19 cellular contexts compared by ENCODE assay signal in genomic region chr10:55200020-55200419, GRCh38.
DNase-seq lines count a peak whose midpoint lies in the region; ATAC-seq, FAIRE-seq and TF ChIP-seq lines count a peak whose summit lies in the region.
"Had no signal": no experiment of that assay in that cellular context is flagged by ENCODE, and none has a peak within 500 bp of the region (broad histone marks: within the 10 kb centered on the region; RNA-seq: fewer than 3 reads in every experiment).

No MANE protein-coding gene starts in this region.

- no peaks in the 10 kb centered on the region for H4K20me1 ChIP-seq in BLaER1 treated with 17β-estradiol and CSF1 and Interleukin-3, amounts not matched to agents 10 nM and 100 nM
- H4K20me1 ChIP-seq in GM12878 (ENCODE audit: control insufficient read depth, insufficient read depth), result no peaks in the 10 kb centered on the region

- WGBS in GM12878 (ENCODE audit: insufficient coverage, insufficient replicate concordance, low lambda C conversion rate, missing lambda C conversion rate), result 0% methylated on average over 2 of the region's 2 CpGs

- H3K36me3 ChIP-seq in BLaER1 treated with 17β-estradiol and CSF1 and Interleukin-3, amounts not matched to agents 10 nM and 100 nM, result peaks cover 0 to 12% (median 0%) of the 10 kb centered on the region in 11 experiments; a peak in 4 of 22 replicates
- H3K36me3 ChIP-seq in GM12878 (ENCODE audit: control insufficient read depth in 2 of 2, insufficient read depth in 2 of 2, low read length in 1 of 2), result no peaks in the 10 kb centered on the region

- peak; percentile 8 for DNase-seq in OCI-M1 (lab: John Stamatoyannopoulos, UW)
- DNase-seq in GM12878 (ENCODE audit: low read depth, low spot score), result no peak
- DNase-seq in putamen (ENCODE audit: low spot score), result no peak
- DNase-seq in activated CD8-positive, alpha-beta T cell treated with anti-CD3 and anti-CD28 coated beads, Interleukin-2, amount 10 ng/mL, durations not matched to agents 7 days and 5 days, result no peak
- DNase-seq: Caco-2; CD4-positive, CD25-positive, alpha-beta regulatory T cell; CD8-positive, alpha-beta T cell; DMS79; EL; GDM1; H9 had no signal

- no peak for FAIRE-seq in GM12878 (lab: Jason Lieb, UNC)
- FAIRE-seq: GM12891, GM18507 had no signal

- H3K27me3 ChIP-seq in BLaER1 treated with 17β-estradiol and CSF1 and Interleukin-3, amounts not matched to agents 10 nM and 100 nM, result no peaks in the 10 kb centered on the region
- H3K27me3 ChIP-seq in GM12878 (replicated peaks in 1 of 2; ENCODE audit: control insufficient read depth in 2 of 2, insufficient read depth in 2 of 2, low read length in 1 of 2), result no peaks in the 10 kb centered on the region

- H3K4me1 Mint-ChIP-seq in activated CD8-positive, alpha-beta T cell treated with anti-CD3 and anti-CD28 coated beads, Interleukin-2, amount 10 ng/mL, durations not matched to agents 7 days and 5 days (ENCODE audit: low read depth), result no peaks in the 10 kb centered on the region
- H3K4me1 Mint-ChIP-seq: CD4-positive, CD25-positive, alpha-beta regulatory T cell; GM23338; H9 had no signal

- in situ Hi-C loops in GM12878 (cut with MboI), result no loop called here

- CTCF ChIA-PET in GM12878 (lab: Yijun Ruan, JAX), result no interaction called here
- CTCF ChIA-PET in activated CD8-positive, alpha-beta T cell treated with anti-CD3 and anti-CD28 coated beads, Interleukin-2, amount 10 ng/mL, durations not matched to agents 7 days and 5 days (lab: Charles Lee), result no interaction called here

- peak overlapping the region in 6 of 11 experiments; percentile 36 to 68 (median 61); a peak in 7 of 22 replicates for H3K27ac ChIP-seq in BLaER1 treated with 17β-estradiol and CSF1 and Interleukin-3, amounts not matched to agents 10 nM and 100 nM
- H3K27ac ChIP-seq in GM12878 (ENCODE audit: control insufficient read depth, insufficient read depth), result no peak overlapping the region
- H3K27ac ChIP-seq: C4-2B had no signal

- H3K4me3 ChIP-seq in BLaER1 treated with 17β-estradiol and CSF1 and Interleukin-3, amounts not matched to agents 10 nM and 100 nM, result peak overlapping the region in 2 of 10 experiments; percentile 46 to 48; a peak in 3 of 20 replicates
- no peak overlapping the region for H3K4me3 ChIP-seq in GM12878
- H3K4me3 ChIP-seq: GM23338 had no signal

- no peak overlapping the region for H3K9ac ChIP-seq in BLaER1 treated with 17β-estradiol and CSF1 and Interleukin-3, amounts not matched to agents 10 nM and 100 nM
- no peak overlapping the region for H3K9ac ChIP-seq in GM12878 (ENCODE audit: control insufficient read depth, insufficient read depth, low read length)

- ATAC-seq in GM12878, result no peak
- no peak for ATAC-seq in HG03460 (IDR thresholded peaks at IDR 0.05; ENCODE audit: unreplicated experiment)
- ATAC-seq in activated CD8-positive, alpha-beta T cell treated with anti-CD3 and anti-CD28 coated beads, Interleukin-2, amount 10 ng/mL, durations not matched to agents 7 days and 5 days, result no peak
- ATAC-seq: CD8-positive, alpha-beta T cell; GM23338; HCT116 had no signal

- no peak overlapping the region for H3K27ac Mint-ChIP-seq in activated CD8-positive, alpha-beta T cell treated with anti-CD3 and anti-CD28 coated beads, Interleukin-2, amount 10 ng/mL, durations not matched to agents 7 days and 5 days
- H3K27ac Mint-ChIP-seq: CD4-positive, CD25-positive, alpha-beta regulatory T cell; CD8-positive, alpha-beta T cell; GM23338; H9 had no signal

- H3K79me2 ChIP-seq in GM12878 (ENCODE audit: control insufficient read depth, insufficient read depth, low read length), result no peaks in the 10 kb centered on the region

- RAD21 ChIA-PET in GM12878 (lab: Charles Lee; ENCODE audit: unreplicated experiment), result no interaction called here

- no peak overlapping the region for H3K4me2 ChIP-seq in BLaER1 treated with 17β-estradiol and CSF1 and Interleukin-3, amounts not matched to agents 10 nM and 100 nM
- H3K4me2 ChIP-seq in GM12878 (ENCODE audit: control insufficient read depth, insufficient read depth), result no peak overlapping the region
- H3K4me2 ChIP-seq: GM23338 had no signal

- H3K36me3 Mint-ChIP-seq in activated CD8-positive, alpha-beta T cell treated with anti-CD3 and anti-CD28 coated beads, Interleukin-2, amount 10 ng/mL, durations not matched to agents 7 days and 5 days (ENCODE audit: low read depth), result no peaks in the 10 kb centered on the region
- H3K36me3 Mint-ChIP-seq: CD4-positive, CD25-positive, alpha-beta regulatory T cell; CD8-positive, alpha-beta T cell had no signal

- peaks cover 12% of the 10 kb centered on the region for H3K9me3 Mint-ChIP-seq in activated CD8-positive, alpha-beta T cell treated with anti-CD3 and anti-CD28 coated beads, Interleukin-2, amount 10 ng/mL, durations not matched to agents 7 days and 5 days (ENCODE audit: insufficient read depth)

- no peak overlapping the region for H2AFZ ChIP-seq in GM12878 (ENCODE audit: control insufficient read depth, low read depth, low read length)
- H2AFZ ChIP-seq: GM23338 had no signal

- peaks cover 0 to 41% (median 25%) of the 10 kb centered on the region in 10 experiments; a peak in 14 of 20 replicates for H3K4me1 ChIP-seq in BLaER1 treated with 17β-estradiol and CSF1 and Interleukin-3, amounts not matched to agents 10 nM and 100 nM
- H3K4me1 ChIP-seq in GM12878 (ENCODE audit: control insufficient read depth, insufficient read depth, low read length), result no peaks in the 10 kb centered on the region
- H3K4me1 ChIP-seq: Caco-2 had no signal

- peaks cover 6 to 59% (median 30%) of the 10 kb centered on the region in 11 experiments; a peak in 18 of 22 replicates for H3K9me3 ChIP-seq in BLaER1 treated with 17β-estradiol and CSF1 and Interleukin-3, amounts not matched to agents 10 nM and 100 nM (replicated peaks in 1 of 11)
- no peaks in the 10 kb centered on the region for H3K9me3 ChIP-seq in GM12878 (replicated peaks; ENCODE audit: control insufficient read depth, insufficient read depth, low read length)
- H3K9me3 ChIP-seq: Caco-2 had no signal

- no peak for TF ChIP-seq CTCF in GM12878 (IDR thresholded peaks at IDR 0.05 in 2 of 3, conservative IDR thresholded peaks at IDR 0.05 in 1 of 3; ENCODE audit: control insufficient read depth in 2 of 3, extremely low read depth in 1 of 3, insufficient read depth in 1 of 3, low read depth in 3 of 3, low read length in 3 of 3)

- no peak for TF ChIP-seq POLR2A in GM12878 (IDR thresholded peaks at IDR 0.05; ENCODE audit: low read depth, low read length)

- no TSS peak for BruUV-seq in GM12878 (replicated peaks; lab: Mats Ljungman, UMichigan)

- TF ChIP-seq RAD21 in Ishikawa (IDR thresholded peaks at IDR 0.05; ENCODE audit: low read depth) (no peak), GM12878 (IDR thresholded peaks at IDR 0.05; ENCODE audit: insufficient read depth, low read depth, low read length) (no peak)

- no peak for TF ChIP-seq EP300 in Ishikawa (IDR thresholded peaks at IDR 0.05; ENCODE audit: borderline replicate concordance)
- TF ChIP-seq EP300 in GM12878 (IDR thresholded peaks at IDR 0.05; ENCODE audit: borderline replicate concordance in 1 of 2, control insufficient read depth in 1 of 2, low read depth in 2 of 2, low read length in 2 of 2), result no peak

- H3K27me3 Mint-ChIP-seq in activated CD8-positive, alpha-beta T cell treated with anti-CD3 and anti-CD28 coated beads, Interleukin-2, amount 10 ng/mL, durations not matched to agents 7 days and 5 days (ENCODE audit: low read depth), result no peaks in the 10 kb centered on the region
- H3K27me3 Mint-ChIP-seq: CD4-positive, CD25-positive, alpha-beta regulatory T cell had no signal

- intact Hi-C loops in GM12878 (cut with micrococcal nuclease; ENCODE audit: unreplicated experiment), result no loop called here

- SMC1A ChIA-PET in GM12878 (lab: Charles Lee; ENCODE audit: uncharacterized antibody, unreplicated experiment), result no interaction called here

- POLR2A ChIA-PET in GM12878 (lab: Charles Lee), result no interaction called here
- POLR2A ChIA-PET in activated CD8-positive, alpha-beta T cell treated with anti-CD3 and anti-CD28 coated beads, Interleukin-2, amount 10 ng/mL, durations not matched to agents 7 days and 5 days (lab: Charles Lee), result no interaction called here

- no peak overlapping the region for H3K4me3 Mint-ChIP-seq in activated CD8-positive, alpha-beta T cell treated with anti-CD3 and anti-CD28 coated beads, Interleukin-2, amount 10 ng/mL, durations not matched to agents 7 days and 5 days
- H3K4me3 Mint-ChIP-seq: CD4-positive, CD25-positive, alpha-beta regulatory T cell; CD8-positive, alpha-beta T cell; GM23338; H9 had no signal

TF ChIP-seq in GM12878, 131 proteins besides CTCF, POLR2A, EP300 and RAD21 (continues in another document):
- TF ChIP-seq, protein P1, sequence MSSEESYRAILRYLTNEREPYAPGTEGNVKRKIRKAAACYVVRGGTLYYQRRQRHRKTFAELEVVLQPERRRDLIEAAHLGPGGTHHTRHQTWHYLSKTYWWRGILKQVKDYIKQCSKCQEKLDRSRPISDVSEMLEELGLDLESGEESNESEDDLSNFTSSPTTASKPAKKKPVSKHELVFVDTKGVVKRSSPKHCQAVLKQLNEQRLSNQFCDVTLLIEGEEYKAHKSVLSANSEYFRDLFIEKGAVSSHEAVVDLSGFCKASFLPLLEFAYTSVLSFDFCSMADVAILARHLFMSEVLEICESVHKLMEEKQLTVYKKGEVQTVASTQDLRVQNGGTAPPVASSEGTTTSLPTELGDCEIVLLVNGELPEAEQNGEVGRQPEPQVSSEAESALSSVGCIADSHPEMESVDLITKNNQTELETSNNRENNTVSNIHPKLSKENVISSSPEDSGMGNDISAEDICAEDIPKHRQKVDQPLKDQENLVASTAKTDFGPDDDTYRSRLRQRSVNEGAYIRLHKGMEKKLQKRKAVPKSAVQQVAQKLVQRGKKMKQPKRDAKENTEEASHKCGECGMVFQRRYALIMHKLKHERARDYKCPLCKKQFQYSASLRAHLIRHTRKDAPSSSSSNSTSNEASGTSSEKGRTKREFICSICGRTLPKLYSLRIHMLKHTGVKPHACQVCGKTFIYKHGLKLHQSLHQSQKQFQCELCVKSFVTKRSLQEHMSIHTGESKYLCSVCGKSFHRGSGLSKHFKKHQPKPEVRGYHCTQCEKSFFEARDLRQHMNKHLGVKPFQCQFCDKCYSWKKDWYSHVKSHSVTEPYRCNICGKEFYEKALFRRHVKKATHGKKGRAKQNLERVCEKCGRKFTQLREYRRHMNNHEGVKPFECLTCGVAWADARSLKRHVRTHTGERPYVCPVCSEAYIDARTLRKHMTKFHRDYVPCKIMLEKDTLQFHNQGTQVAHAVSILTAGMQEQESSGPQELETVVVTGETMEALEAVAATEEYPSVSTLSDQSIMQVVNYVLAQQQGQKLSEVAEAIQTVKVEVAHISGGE (CRISPR knock-in tag; IDR thresholded peaks at IDR 0.05), result no peak
- TF ChIP-seq ETV6 (conservative IDR thresholded peaks at IDR 0.05 in 1 of 2, IDR thresholded peaks at IDR 0.05 in 1 of 2; ENCODE audit: borderline replicate concordance in 1 of 2, low read depth in 1 of 2) (no peak), RFX5 (IDR thresholded peaks at IDR 0.05; ENCODE audit: low read depth, low read length) (no peak)
